Comparison of ENCODE assay signal across 10 cellular contexts in the genomic region with DNA sequence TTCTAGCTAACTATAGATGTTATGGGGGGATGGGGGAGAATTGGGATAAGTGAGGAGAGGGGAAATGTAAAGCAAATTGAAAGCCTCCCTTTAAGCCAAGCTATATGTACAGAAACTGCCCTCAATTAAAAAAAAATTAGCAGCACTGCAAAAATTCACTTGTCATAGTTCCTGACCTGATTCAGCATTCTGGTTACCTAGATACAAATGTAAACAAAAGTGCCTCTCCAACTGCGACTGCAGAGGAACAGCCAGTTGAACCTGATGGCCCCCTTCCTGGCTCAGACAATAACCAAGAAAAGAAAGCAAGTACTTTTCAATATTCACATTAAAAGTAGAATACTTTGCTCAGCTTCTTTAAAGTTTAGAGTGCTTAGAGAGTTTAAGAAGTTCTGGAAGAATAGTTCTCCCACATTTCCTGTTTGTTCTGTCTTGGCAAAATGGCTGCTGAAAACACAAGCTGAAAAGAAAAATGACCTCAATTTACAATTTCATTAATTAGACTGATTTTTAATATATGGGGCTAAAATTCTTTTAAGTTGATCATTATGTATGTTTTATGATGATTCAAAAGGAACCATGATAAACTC. TPM values are rescaled to one million over a fixed set of nuclear protein-coding genes. Genes with fewer than 3 reads are reported as not detected.
DNase-seq lines count a peak whose midpoint lies in the region; ATAC-seq, FAIRE-seq and TF ChIP-seq lines count a peak whose summit lies in the region.
"Had no signal": no experiment of that assay in that cellular context is flagged by ENCODE, and none has a peak within 500 bp of the region (broad histone marks: within the 10 kb centered on the region; RNA-seq: fewer than 3 reads in every experiment).

No MANE protein-coding gene starts in this region.

- FAIRE-seq in H1 (lab: Jason Lieb, UNC) (peak; percentile 39), pancreas (lab: Jason Lieb, UNC) (no peak)

- H3K36me3 ChIP-seq in HCT116 (ENCODE audit: control insufficient read depth in 1 of 2, insufficient read depth in 2 of 2, low read length in 2 of 2), result no peaks in the 10 kb centered on the region
- H3K36me3 ChIP-seq in H1 (ENCODE audit: control insufficient read depth in 2 of 4, insufficient read depth in 4 of 4, low read length in 3 of 4), result no peaks in the 10 kb centered on the region
- H3K36me3 ChIP-seq in pancreas, result no peaks in the 10 kb centered on the region
- no peaks in the 10 kb centered on the region for H3K36me3 ChIP-seq in Karpas-422 (ENCODE audit: insufficient read depth, low read length)
- H3K36me3 ChIP-seq: transverse colon had no signal

- no peak overlapping the region for H3K4me3 ChIP-seq in HCT116 (replicated peaks in 1 of 2; ENCODE audit: low read depth in 1 of 2, low read length in 2 of 2)
- H3K4me3 ChIP-seq in H1 (ENCODE audit: extremely low read depth in 1 of 4, insufficient read depth in 2 of 4, low read depth in 3 of 4, low read length in 4 of 4), result peak overlapping the region in 1 of 4 experiments; percentile 14; a peak in 1 of 8 replicates
- no peak overlapping the region for H3K4me3 ChIP-seq in pancreas
- no peak overlapping the region for H3K4me3 ChIP-seq in Karpas-422 (ENCODE audit: low read length)
- H3K4me3 ChIP-seq: transverse colon had no signal

- H3K79me2 ChIP-seq in HCT116 (ENCODE audit: insufficient read depth, low read length) (no peaks in the 10 kb centered on the region), H1 (ENCODE audit: control insufficient read depth in 1 of 2, insufficient read depth in 2 of 2, low read length in 2 of 2) (no peaks in the 10 kb centered on the region), Karpas-422 (ENCODE audit: low read length) (no peaks in the 10 kb centered on the region)

- no peak overlapping the region for H2BK15ac ChIP-seq in H1 (ENCODE audit: low read length)

- no peak for TF ChIP-seq POLR2A in HCT116 (IDR thresholded peaks at IDR 0.05; ENCODE audit: borderline replicate concordance, extremely low read depth, insufficient read depth, insufficient read length)
- no peak for TF ChIP-seq POLR2A in H1 (IDR thresholded peaks at IDR 0.05; ENCODE audit: control extremely low read depth in 1 of 2, low read depth in 2 of 2, low read length in 2 of 2)

- H4K20me1 ChIP-seq in HCT116 (ENCODE audit: insufficient read depth), result no peaks in the 10 kb centered on the region
- no peaks in the 10 kb centered on the region for H4K20me1 ChIP-seq in H1 (replicated peaks in 1 of 2; ENCODE audit: control insufficient read depth in 1 of 2, insufficient read depth in 2 of 2, low read length in 2 of 2)
- no peaks in the 10 kb centered on the region for H4K20me1 ChIP-seq in Karpas-422 (ENCODE audit: insufficient read depth, low read depth, low read length)

- no peaks in the 10 kb centered on the region for H3K9me3 ChIP-seq in HCT116 (ENCODE audit: control insufficient read depth in 1 of 2, insufficient read depth in 1 of 2, low read depth in 1 of 2, low read length in 2 of 2)
- H3K9me3 ChIP-seq in H1 (ENCODE audit: insufficient read depth in 2 of 2, low read depth in 1 of 2, low read length in 1 of 2), result no peaks in the 10 kb centered on the region
- H3K9me3 ChIP-seq in pancreas, result no peaks in the 10 kb centered on the region
- no peaks in the 10 kb centered on the region for H3K9me3 ChIP-seq in Karpas-422 (ENCODE audit: low read length)
- H3K9me3 ChIP-seq: transverse colon had no signal

- H3K23ac ChIP-seq in H1 (ENCODE audit: insufficient read length), result no peak overlapping the region

- no peak overlapping the region for H2BK5ac ChIP-seq in H1 (ENCODE audit: low read depth, low read length)

- no peaks in the 10 kb centered on the region for H3K23me2 ChIP-seq in H1 (ENCODE audit: low read depth, low read length)

- no peak overlapping the region for H3K14ac ChIP-seq in H1 (ENCODE audit: insufficient read length)

- H3K27ac ChIP-seq in HCT116 (ENCODE audit: low read depth, low read length) (no peak overlapping the region), H1 (ENCODE audit: low read depth, low read length) (0 out of 2 replicates have a peak overlapping the region, but pooled peaks have one; percentile 56), pancreas (no peak overlapping the region), Karpas-422 (ENCODE audit: low read length) (no peak overlapping the region)
- H3K27ac ChIP-seq: transverse colon had no signal

- POLR2A ChIA-PET in HCT116 (lab: Charles Lee) (no interaction called here), H1 (lab: Charles Lee; ENCODE audit: partially characterized antibody) (interaction anchor here (0.8 to 1.0 kb wide), 2 partner anchors 12 to 44 kb away, joined by 3 to 4 read pairs; no protein-coding TSS in a partner anchor)

- no peak overlapping the region for H2AK5ac ChIP-seq in H1 (ENCODE audit: low read depth, low read length)

- H4K8ac ChIP-seq in H1 (ENCODE audit: extremely low read depth, insufficient read depth, low read length), result no peak overlapping the region

- TF ChIP-seq CTCF in HCT116 (IDR thresholded peaks at IDR 0.05 in 2 of 3, conservative IDR thresholded peaks at IDR 0.05 in 1 of 3; ENCODE audit: borderline replicate concordance in 1 of 3, insufficient read depth in 1 of 3, low read depth in 2 of 3, low read length in 2 of 3), result no peak
- no peak for TF ChIP-seq CTCF in H1 (IDR thresholded peaks at IDR 0.05; ENCODE audit: control extremely low read depth in 1 of 3, insufficient read depth in 1 of 3, low read depth in 1 of 3, low read length in 3 of 3)
- TF ChIP-seq CTCF in pancreas (IDR thresholded peaks at IDR 0.05), result no peak

- H2BK120ac ChIP-seq in H1 (replicated peaks; ENCODE audit: low read depth, low read length), result no peak overlapping the region

- RAD21 ChIA-PET in HCT116 (lab: Charles Lee; ENCODE audit: low non-redundant PET in 1 of 2, low total read pairs in 2 of 2, uncharacterized antibody in 2 of 2, unreplicated experiment in 2 of 2), result no interaction called here

- H3K9ac ChIP-seq in HCT116 (ENCODE audit: low read length) (no peak overlapping the region), H1 (replicated peaks in 1 of 4; ENCODE audit: extremely low read depth in 1 of 4, low read depth in 3 of 4, low read length in 3 of 4) (no peak overlapping the region), Karpas-422 (ENCODE audit: low read length) (no peak overlapping the region)

- no peak overlapping the region for H2BK20ac ChIP-seq in H1 (ENCODE audit: low read length)

- H3K4me2 ChIP-seq in HCT116 (ENCODE audit: low read length) (no peak overlapping the region), H1 (ENCODE audit: insufficient read depth in 1 of 2, low read depth in 2 of 2, low read length in 2 of 2) (peak overlapping the region in 1 of 2 experiments; percentile 30; a peak in 1 of 4 replicates), Karpas-422 (ENCODE audit: low read depth, low read length, poor library complexity, severe bottlenecking) (no peak overlapping the region)

- no peaks in the 10 kb centered on the region for H3K9me2 ChIP-seq in HCT116 (ENCODE audit: insufficient read depth)
- H3K9me2 ChIP-seq in Karpas-422 (replicated peaks; ENCODE audit: insufficient read depth, low read length), result no peaks in the 10 kb centered on the region

- no peak for DNase-seq in HCT116 (ENCODE audit: low read depth, low spot score)
- DNase-seq in NCI-H460 (ENCODE audit: extremely low read depth, low read depth), result peak; percentile 8
- DNase-seq in H1 (ENCODE audit: low read depth in 1 of 2, low spot score in 2 of 2), result no peak
- peak in 3 of 6 donors; percentile 15 to 19 (median 16) for DNase-seq in pancreas
- DNase-seq in putamen (ENCODE audit: low spot score), result no peak
- DNase-seq in stimulated activated CD4-positive, alpha-beta T cell treated with anti-CD3 and anti-CD28 coated beads, Interleukin-1b, Interleukin-23, amount 100 ng/mL, for 48 hours, result no peak
- no peak for DNase-seq in Karpas-422
- no peak for DNase-seq in activated CD4-positive, alpha-beta T cell treated with anti-CD3 and anti-CD28 coated beads for 1 hour
- DNase-seq: activated T-cell treated with anti-CD3 and anti-CD28 coated beads, Interleukin-2, amount 50 U/mL, for 48 hours; transverse colon had no signal

- peak overlapping the region; percentile 46 for H3K56ac ChIP-seq in H1 (replicated peaks; ENCODE audit: insufficient read length, low read depth, low read length)

- no TSS peak for BruUV-seq in HCT116 (replicated peaks; lab: Mats Ljungman, UMichigan)

- H4K91ac ChIP-seq in H1 (replicated peaks; ENCODE audit: insufficient read length, low read length), result no peak overlapping the region

- CTCF ChIA-PET in HCT116 (lab: Charles Lee) (no interaction called here), H1 (lab: Charles Lee; ENCODE audit: partially characterized antibody) (interaction anchor here (0.6 to 0.7 kb wide), 2 partner anchors 109 to 372 kb away, joined by 3 read pairs; no protein-coding TSS in a partner anchor)

- H3K27me3 ChIP-seq in HCT116 (ENCODE audit: insufficient read depth, low read length) (no peaks in the 10 kb centered on the region), H1 (replicated peaks in 1 of 4; ENCODE audit: control insufficient read depth in 3 of 4, extremely low read depth in 1 of 4, insufficient read depth in 3 of 4, low read length in 3 of 4) (no peaks in the 10 kb centered on the region), pancreas (no peaks in the 10 kb centered on the region), Karpas-422 (ENCODE audit: low read length) (no peaks in the 10 kb centered on the region)
- H3K27me3 ChIP-seq: transverse colon had no signal

- H3K4ac ChIP-seq in H1 (replicated peaks; ENCODE audit: insufficient read length, low read depth, low read length), result no peak overlapping the region

- no peak overlapping the region for H3K18ac ChIP-seq in H1 (ENCODE audit: extremely low read depth, low read length)

- H4K5ac ChIP-seq in H1 (ENCODE audit: insufficient read length, low read depth, low read length), result no peak overlapping the region

- no peaks in the 10 kb centered on the region for H3K4me1 ChIP-seq in HCT116 (ENCODE audit: control insufficient read depth in 1 of 2, insufficient read depth in 2 of 2, low read length in 2 of 2)
- H3K4me1 ChIP-seq in H1 (replicated peaks in 1 of 4; ENCODE audit: control insufficient read depth in 3 of 4, insufficient read depth in 4 of 4, low read length in 3 of 4), result 0 out of 7 replicates have a peak, but pooled peaks cover 0 to 3% (median 0%) of the 10 kb centered on the region in 4 experiments
- no peaks in the 10 kb centered on the region for H3K4me1 ChIP-seq in pancreas
- no peaks in the 10 kb centered on the region for H3K4me1 ChIP-seq in Karpas-422 (ENCODE audit: low read length)
- H3K4me1 ChIP-seq: transverse colon had no signal

- H2AFZ ChIP-seq in HCT116 (ENCODE audit: low read depth, low read length, poor library complexity, severe bottlenecking), result peak overlapping the region; percentile 55
- H2AFZ ChIP-seq in H1 (ENCODE audit: low read length), result no peak overlapping the region
- no peak overlapping the region for H2AFZ ChIP-seq in Karpas-422 (ENCODE audit: low read length)

- TF ChIP-seq RAD21 in HCT116 (IDR thresholded peaks at IDR 0.05; ENCODE audit: low read depth) (no peak), H1 (IDR thresholded peaks at IDR 0.05 in 1 of 2, conservative IDR thresholded peaks at IDR 0.05 in 1 of 2; ENCODE audit: low read depth in 2 of 2, low read length in 2 of 2) (no peak)

- intact Hi-C loops in HCT116 (cut with micrococcal nuclease), result no loop called here
- intact Hi-C loops in pancreas (cut with DNase I), result no loop called here

- whole genome bisulfite sequencing in H1 (ENCODE audit: extremely low coverage in 1 of 2, insufficient coverage in 1 of 2, insufficient read length in 1 of 2, insufficient replicate concordance in 2 of 2, low coverage in 1 of 2, low lambda C conversion rate in 2 of 2, missing lambda C conversion rate in 1 of 2), 2 experiments, result 12% methylated on average over 1 of the region's 1 CpG; no CpG with 5 or more reads in 1 of the 2 experiments
- WGBS in pancreas, 2 donors, result 0 to 1% methylated on average over 1 of the region's 1 CpG

- H3K79me1 ChIP-seq in H1 (ENCODE audit: low read depth, low read length), result no peaks in the 10 kb centered on the region

- ATAC-seq in HCT116 (no peak), pancreas (peak; percentile 89 to 96 (median 94))

- H2BK12ac ChIP-seq in H1 (ENCODE audit: low read depth, low read length), result no peak overlapping the region

- TF ChIP-seq EP300 in H1 (IDR thresholded peaks at IDR 0.05; ENCODE audit: borderline replicate concordance in 1 of 2, low read depth in 2 of 2, low read length in 2 of 2), result peak in 1 of 2 experiments; percentile 49; a peak in 1 of 3 replicates

RNA-seq across cellular contexts. Expression of a gene that starts 1.5 kb away (rescaled TPM):
- not detected for total RNA-seq in HCT116 (2021; ENCODE audit: unreplicated experiment)
- polyA plus RNA-seq in HCT116 (2012), result 0.12 TPM in 1 of 2 replicates, not detected in the other
- total RNA-seq in NCI-H460 (2014; rRNA removed; shearing (Covaris generic)), result 0.30 TPM in 1 of 2 replicates, not detected in the other
- polyA plus RNA-seq in NCI-H460 (2014; cell fraction: nucleus; rRNA removed), result not detected in 2 replicates
- not detected in 2 replicates for total RNA-seq in H1 (2021; fragmentation: NEBNext Ultra II Directional; extraction: Animal tissue kit (Norgen Biotek cat#: 25700))
- polyA plus RNA-seq in H1 (2011; rRNA removed), result not detected in 2 replicates
- not detected for polyA plus RNA-seq in H1 (2011; cell fraction: cytosol; rRNA removed)
- not detected for polyA plus RNA-seq in H1 (2011; cell fraction: nucleus; rRNA removed)
- polyA plus RNA-seq in H1 (2012, experiment 1 of 2), result not detected in 4 replicates
- not detected for polyA plus RNA-seq in H1 (2012, experiment 2 of 2)
- 0.18 TPM for polyA plus RNA-seq in H1 (2013, experiment 1 of 2)
- 0.37 TPM for polyA plus RNA-seq in H1 (2013, experiment 2 of 2)
- 0.66 TPM in 1 of 2 replicates, not detected in the other for polyA minus RNA-seq in H1 (2011; rRNA and poly(A)+ RNA removed)
- not detected for polyA minus RNA-seq in H1 (2011; cell fraction: cytosol; rRNA and poly(A)+ RNA removed)
- polyA minus RNA-seq in H1 (2011; cell fraction: nucleus; rRNA and poly(A)+ RNA removed), result not detected
- under 1 TPM; 0.28 to 0.93 (median 0.48) TPM for total RNA-seq in pancreas
- polyA plus RNA-seq in pancreas, result under 1 TPM; 0.27 to 0.61 TPM
- not detected in 2 replicates for total RNA-seq in Karpas-422 (2014; rRNA removed; shearing (Covaris generic); ENCODE audit: low replicate concordance)
- total RNA-seq: transverse colon had no signal
